ENCODE assay signal across 23 cellular contexts in the genomic region with DNA sequence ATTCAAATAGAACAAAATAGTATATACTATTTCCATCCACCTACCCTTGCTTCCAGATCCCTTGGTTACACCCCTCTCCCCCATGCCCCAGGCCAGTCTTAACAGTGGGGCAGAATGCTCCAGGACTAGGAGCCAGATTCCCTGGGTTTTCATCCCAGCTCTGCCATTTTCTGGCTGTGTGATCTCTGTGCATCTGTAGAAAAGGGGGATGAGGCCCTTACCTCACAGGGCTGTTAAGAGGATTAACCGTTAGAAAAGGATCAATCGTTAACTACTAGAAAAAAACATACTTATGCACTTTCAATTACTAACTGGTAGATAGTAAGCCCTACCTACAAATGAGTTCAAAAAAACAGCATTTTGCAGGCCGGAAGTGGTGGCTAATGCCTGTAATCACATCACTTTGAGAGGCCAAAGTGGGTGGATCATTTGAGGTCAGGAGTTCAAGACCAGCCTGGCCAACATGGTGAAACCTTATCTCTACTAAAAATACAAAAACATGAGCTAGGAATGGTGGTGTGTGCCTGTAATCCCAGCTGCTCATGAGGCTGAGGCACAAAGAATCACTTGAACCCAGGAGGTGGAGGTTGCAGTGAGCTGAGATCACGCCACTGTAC. TPM values are rescaled to one million over a fixed set of nuclear protein-coding genes. Genes with fewer than 3 reads are reported as not detected.
A peak's percentile ranks its signal among the peaks of the same experiment; 100 is the strongest.
DNase-seq lines count a peak whose midpoint lies in the region; ATAC-seq and TF ChIP-seq lines count a peak whose summit lies in the region.
"Had no signal": no experiment of that assay in that cellular context is flagged by ENCODE, and none has a peak within 500 bp of the region (broad histone marks: within the 10 kb centered on the region; RNA-seq: fewer than 3 reads in every experiment).

No MANE protein-coding gene starts in this region.

- TF ChIP-seq POLR2A in gastrocnemius medialis (IDR thresholded peaks at IDR 0.05): no peak

- H3K27me3 ChIP-seq in cardiac muscle cell: no peaks in the 10 kb centered on the region
- H3K27me3 ChIP-seq in gastrocnemius medialis: no peaks in the 10 kb centered on the region

- H3K36me3 ChIP-seq in cardiac muscle cell (no peaks in the 10 kb centered on the region), gastrocnemius medialis (no peaks in the 10 kb centered on the region)

- H3K4me1 Mint-ChIP-seq in chondrocyte (ENCODE audit: low read depth): peaks cover 63% of the 10 kb centered on the region

- H3K27ac Mint-ChIP-seq in chondrocyte (ENCODE audit: unreplicated experiment): peak overlapping the region; percentile 84
- H3K27ac Mint-ChIP-seq: activated naive CD4-positive, alpha-beta T cell treated with anti-CD3 and anti-CD28 coated beads, Interleukin-2, amount 50 U/mL, for 24 hours; T-helper 2 cell treated with Interferon-gamma antibody and Interleukin-4, amounts not matched to agents 5 μg/mL and 100 μg/mL, for 36 hours had no signal

- H3K4me1 ChIP-seq in cardiac muscle cell (ENCODE audit: low read depth) (peaks cover 6% of the 10 kb centered on the region), gastrocnemius medialis (peaks cover 4 to 16% of the 10 kb centered on the region in 2 donors)

- H3K27me3 Mint-ChIP-seq in chondrocyte (ENCODE audit: low read depth): no peaks in the 10 kb centered on the region
- H3K27me3 Mint-ChIP-seq: activated naive CD4-positive, alpha-beta T cell treated with anti-CD3 and anti-CD28 coated beads, Interleukin-2, amount 50 U/mL, for 24 hours had no signal

- no peak overlapping the region for H3K4me3 ChIP-seq in cardiac muscle cell
- no peak overlapping the region for H3K4me3 ChIP-seq in gastrocnemius medialis
- H3K4me3 ChIP-seq: SK-N-MC, smooth muscle cell had no signal

- H3K9me3 ChIP-seq in cardiac muscle cell (ENCODE audit: low read depth) (no peaks in the 10 kb centered on the region), gastrocnemius medialis (no peaks in the 10 kb centered on the region)

- intact Hi-C loops in Right ventricle myocardium inferior (cut with DNase I): no loop called here
- intact Hi-C loops in gastrocnemius medialis (cut with DNase I; ENCODE audit: low total_unique reads): no loop called here

- ATAC-seq in Right ventricle myocardium inferior (no peak), gastrocnemius medialis (peak in 1 of 2 donors; percentile 39), GM21526 (IDR thresholded peaks at IDR 0.05; ENCODE audit: low FRiP score, unreplicated experiment) (no peak), HG03469 (IDR thresholded peaks at IDR 0.05; ENCODE audit: unreplicated experiment) (no peak)
- ATAC-seq: esophagus mucosa; stimulated activated naive CD8-positive, alpha-beta T cell treated with anti-CD3 and anti-CD28 coated beads, Interleukin-15, Interleukin-2, amounts not matched to agents 100 U/mL and 50 U/mL, for 24 hours had no signal

- H3K27ac ChIP-seq in cardiac muscle cell (peak overlapping the region; percentile 54), gastrocnemius medialis (peak overlapping the region in 2 of 4 donors; percentile 20 to 69)
- H3K27ac ChIP-seq: KMS-11, SK-N-MC had no signal

- no peaks in the 10 kb centered on the region for H3K9me3 Mint-ChIP-seq in chondrocyte (ENCODE audit: low read depth)
- H3K9me3 Mint-ChIP-seq: activated naive CD4-positive, alpha-beta T cell treated with anti-CD3 and anti-CD28 coated beads, Interleukin-2, amount 50 U/mL, for 24 hours; T-helper 2 cell treated with Interferon-gamma antibody and Interleukin-4, amounts not matched to agents 5 μg/mL and 100 μg/mL, for 36 hours had no signal

- H3K36me3 Mint-ChIP-seq in chondrocyte (ENCODE audit: low read depth): no peaks in the 10 kb centered on the region
- H3K36me3 Mint-ChIP-seq: activated naive CD4-positive, alpha-beta T cell treated with anti-CD3 and anti-CD28 coated beads, Interleukin-2, amount 50 U/mL, for 24 hours had no signal

- no peak for DNase-seq in cardiac muscle cell (ENCODE audit: low read depth in 1 of 2, low spot score in 1 of 2)
- no peak for DNase-seq in Right ventricle myocardium inferior (ENCODE audit: missing footprints)
- peak; percentile 83 for DNase-seq in NCI-H82 (lab: John Stamatoyannopoulos, UW)
- no peak for DNase-seq in chondrocyte (ENCODE audit: low spot score)
- peak; percentile 11 to 30 for DNase-seq in gastrocnemius medialis
- no peak for DNase-seq in NCI-H748 treated with DMSO at 0.1 percent for 48 hours (lab: John Stamatoyannopoulos, UW)
- DNase-seq: activated CD8-positive, alpha-beta memory T cell treated with anti-CD3 and anti-CD28 coated beads for 24 hours; C1 segment of cervical spinal cord; effector memory CD4-positive, alpha-beta T cell; GF-D8; H7; NCI-H1092; NCI-H1930; stimulated activated CD4-positive, alpha-beta T cell treated with anti-CD3 and anti-CD28 coated beads, Interleukin-2, amount 100 ng/mL, for 48 hours; stimulated activated naive CD8-positive, alpha-beta T cell treated with anti-CD3 and anti-CD28 coated beads, Interleukin-15, Interleukin-2, amounts not matched to agents 100 U/mL and 50 U/mL, for 24 hours had no signal

- in situ Hi-C loops in gastrocnemius medialis (cut with MboI; ENCODE audit: low sequenced_read_pairs in 4 of 4): loop anchor here (25.0 kb wide), 3 partner anchors 136 to 236 kb away; a partner anchor contains a TSS

- no peak for TF ChIP-seq CTCF in cardiac muscle cell (IDR thresholded peaks at IDR 0.05; ENCODE audit: low read depth, low read length)
- no peak for TF ChIP-seq CTCF in chondrocyte (IDR thresholded peaks at IDR 0.05)
- no peak for TF ChIP-seq CTCF in gastrocnemius medialis (IDR thresholded peaks at IDR 0.05 in 4 of 5, conservative IDR thresholded peaks at IDR 0.05 in 1 of 5)

- no peak overlapping the region for H3K4me3 Mint-ChIP-seq in chondrocyte (ENCODE audit: unreplicated experiment)
- H3K4me3 Mint-ChIP-seq: activated naive CD4-positive, alpha-beta T cell treated with anti-CD3 and anti-CD28 coated beads, Interleukin-2, amount 50 U/mL, for 24 hours; T-helper 2 cell treated with Interferon-gamma antibody and Interleukin-4, amounts not matched to agents 5 μg/mL and 100 μg/mL, for 36 hours had no signal

RNA-seq across cellular contexts. Expression of a gene that starts 11.7 kb away (rescaled TPM):
- 3.4 and 5.1 TPM in 2 replicates for total RNA-seq in cardiac muscle cell
- polyA plus RNA-seq in cardiac muscle cell: 4.8 and 6.4 TPM in 2 replicates
- total RNA-seq in Right ventricle myocardium inferior: 0.87 TPM
- 2.5 to 4.7 TPM (median 3.3 TPM) in 3 replicates for total RNA-seq in chondrocyte
- 1 to 10 TPM in 1 of 4 donors, under 1 TPM in 3; 0.18 to 4.8 (median 0.65) TPM for total RNA-seq in gastrocnemius medialis

Comparison
In these comparisons a context has a peak if more than half of its experiments do, and no peak if none do; other contexts are left out.
1. DNase-seq: peak in NCI-H82 (single experiment) and gastrocnemius medialis (2 of 2); none in cardiac muscle cell (0 of 2), Right ventricle myocardium inferior (single experiment), chondrocyte (single experiment) and NCI-H748 treated with DMSO at 0.1 percent for 48 hours (single experiment).